In the genomic region with DNA sequence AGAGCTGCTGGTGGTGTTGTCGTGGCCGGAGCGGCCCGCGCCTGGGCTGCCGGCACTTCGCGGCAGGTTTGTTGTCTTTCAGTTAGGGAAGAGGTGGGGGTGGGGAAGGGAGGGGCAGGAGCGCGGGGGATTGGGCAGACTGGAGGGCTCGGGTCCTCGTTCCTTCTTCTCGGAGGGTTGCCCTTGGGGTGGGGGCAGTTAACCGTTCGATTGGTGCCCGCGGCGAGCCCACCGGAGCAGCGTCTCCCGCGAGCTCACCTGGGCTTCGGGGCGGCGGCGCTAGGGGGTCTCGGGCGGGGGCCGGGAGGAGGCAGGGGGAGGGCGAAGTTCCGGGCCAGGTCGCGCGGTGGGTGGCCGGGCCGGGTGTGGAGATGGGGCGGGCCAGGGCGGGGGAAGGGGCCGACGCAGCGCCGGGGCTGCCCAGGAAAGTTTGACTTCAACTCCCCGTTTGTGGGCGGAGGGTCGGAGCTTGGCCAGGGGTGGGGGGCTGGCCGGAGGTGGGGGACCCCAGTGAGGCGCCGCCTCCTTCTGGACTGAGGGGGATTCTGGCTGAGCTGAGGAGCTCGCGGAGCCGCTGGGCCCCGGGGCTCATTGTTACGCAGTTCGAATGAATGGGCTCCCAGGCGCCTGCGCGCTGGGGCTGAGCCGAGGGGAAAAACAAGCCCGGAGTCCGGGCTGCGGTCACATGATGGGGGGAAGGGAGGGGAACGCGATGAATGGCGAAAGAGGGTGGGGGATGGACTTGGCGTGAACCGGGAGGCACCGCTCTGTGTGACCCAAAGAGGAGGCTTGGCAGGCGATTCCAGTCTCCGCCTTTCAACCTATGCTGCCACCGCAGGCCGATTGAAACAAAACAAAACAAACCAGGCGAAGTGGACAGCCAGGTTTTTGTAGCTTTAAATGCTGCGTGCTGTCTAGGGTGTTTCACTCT, we compare ENCODE assay signal across 1 cellular context.
TF ChIP-seq lines count a peak whose summit lies in the region.

No MANE protein-coding gene starts in this region.

TF ChIP-seq in K562, 482 proteins besides CTCF, POLR2A, EP300 and RAD21 (continued from another document and continues in another):
- TF ChIP-seq, protein P1, sequence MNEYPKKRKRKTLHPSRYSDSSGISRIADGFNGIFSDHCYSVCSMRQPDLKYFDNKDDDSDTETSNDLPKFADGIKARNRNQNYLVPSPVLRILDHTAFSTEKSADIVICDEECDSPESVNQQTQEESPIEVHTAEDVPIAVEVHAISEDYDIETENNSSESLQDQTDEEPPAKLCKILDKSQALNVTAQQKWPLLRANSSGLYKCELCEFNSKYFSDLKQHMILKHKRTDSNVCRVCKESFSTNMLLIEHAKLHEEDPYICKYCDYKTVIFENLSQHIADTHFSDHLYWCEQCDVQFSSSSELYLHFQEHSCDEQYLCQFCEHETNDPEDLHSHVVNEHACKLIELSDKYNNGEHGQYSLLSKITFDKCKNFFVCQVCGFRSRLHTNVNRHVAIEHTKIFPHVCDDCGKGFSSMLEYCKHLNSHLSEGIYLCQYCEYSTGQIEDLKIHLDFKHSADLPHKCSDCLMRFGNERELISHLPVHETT (CRISPR knock-in tag; conservative IDR thresholded peaks at IDR 0.05 in 1 of 2, IDR thresholded peaks at IDR 0.05 in 1 of 2), result peak in 1 of 2 experiments; percentile 80; a peak in 2 of 4 replicates
- TF ChIP-seq CHD4 (IDR thresholded peaks at IDR 0.05; ENCODE audit: insufficient read depth, insufficient replicate concordance, low read depth, low read length, poor library complexity, severe bottlenecking), result no peak
- TF ChIP-seq POLR3G (IDR thresholded peaks at IDR 0.05; ENCODE audit: extremely low read depth, insufficient read length, insufficient replicate concordance), result no peak
- no peak; a peak in 1 of 4 replicates for TF ChIP-seq ETV6 (IDR thresholded peaks at IDR 0.05; ENCODE audit: borderline replicate concordance in 1 of 2, low read depth in 2 of 2, low read length in 1 of 2)
- TF ChIP-seq ETV6 (CRISPR knock-in tag; IDR thresholded peaks at IDR 0.05; ENCODE audit: borderline replicate concordance), result no peak
- TF ChIP-seq NR2C2 (CRISPR knock-in tag; IDR thresholded peaks at IDR 0.05), result peak; percentile 22; the same call in 1 of the 2 replicates
- peak; percentile 13; the same call in 1 of the 2 replicates for TF ChIP-seq NR2C2 (tag; IDR thresholded peaks at IDR 0.05)
- TF ChIP-seq BHLHE40 (IDR thresholded peaks at IDR 0.05; ENCODE audit: low read length), result peak; percentile 96
- TF ChIP-seq ZBED1 (IDR thresholded peaks at IDR 0.05), result peak; percentile 84
- TF ChIP-seq MAZ (CRISPR knock-in tag; conservative IDR thresholded peaks at IDR 0.05 in 1 of 2, IDR thresholded peaks at IDR 0.05 in 1 of 2), result peak; percentile 83 to 93
- no peak; the same call in 1 of the 2 replicates for TF ChIP-seq ILF3 (IDR thresholded peaks at IDR 0.05; ENCODE audit: borderline replicate concordance)
- TF ChIP-seq, protein P2, sequence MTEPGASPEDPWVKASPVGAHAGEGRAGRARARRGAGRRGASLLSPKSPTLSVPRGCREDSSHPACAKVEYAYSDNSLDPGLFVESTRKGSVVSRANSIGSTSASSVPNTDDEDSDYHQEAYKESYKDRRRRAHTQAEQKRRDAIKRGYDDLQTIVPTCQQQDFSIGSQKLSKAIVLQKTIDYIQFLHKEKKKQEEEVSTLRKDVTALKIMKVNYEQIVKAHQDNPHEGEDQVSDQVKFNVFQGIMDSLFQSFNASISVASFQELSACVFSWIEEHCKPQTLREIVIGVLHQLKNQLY (CRISPR knock-in tag; conservative IDR thresholded peaks at IDR 0.05), result peak in 1 of 2 experiments; percentile 47; a peak in 1 of 4 replicates
- 0 out of 2 replicates have a peak, but pooled peaks have one; percentile 14 for TF ChIP-seq ZNF707 (CRISPR knock-in tag; conservative IDR thresholded peaks at IDR 0.05)
- TF ChIP-seq ARNT (IDR thresholded peaks at IDR 0.05), result peak; percentile 62 to 86; a peak in 3 of 4 replicates
- TF ChIP-seq LARP7 (IDR thresholded peaks at IDR 0.05), result 0 out of 2 replicates have a peak, but pooled peaks have one; percentile 18
- TF ChIP-seq YY1 (IDR thresholded peaks at IDR 0.05; ENCODE audit: borderline replicate concordance in 1 of 3, control insufficient read depth in 1 of 3, extremely low read depth in 1 of 3, insufficient read depth in 3 of 3, insufficient read length in 1 of 3, insufficient replicate concordance in 2 of 3, low read depth in 1 of 3, low read length in 2 of 3), result peak in 2 of 3 experiments; percentile 79 to 89
- TF ChIP-seq EP400 (IDR thresholded peaks at IDR 0.05), result peak; percentile 86
- no peak for TF ChIP-seq FOS (IDR thresholded peaks at IDR 0.05; ENCODE audit: extremely low read depth, insufficient read length)
- TF ChIP-seq, protein P3, sequence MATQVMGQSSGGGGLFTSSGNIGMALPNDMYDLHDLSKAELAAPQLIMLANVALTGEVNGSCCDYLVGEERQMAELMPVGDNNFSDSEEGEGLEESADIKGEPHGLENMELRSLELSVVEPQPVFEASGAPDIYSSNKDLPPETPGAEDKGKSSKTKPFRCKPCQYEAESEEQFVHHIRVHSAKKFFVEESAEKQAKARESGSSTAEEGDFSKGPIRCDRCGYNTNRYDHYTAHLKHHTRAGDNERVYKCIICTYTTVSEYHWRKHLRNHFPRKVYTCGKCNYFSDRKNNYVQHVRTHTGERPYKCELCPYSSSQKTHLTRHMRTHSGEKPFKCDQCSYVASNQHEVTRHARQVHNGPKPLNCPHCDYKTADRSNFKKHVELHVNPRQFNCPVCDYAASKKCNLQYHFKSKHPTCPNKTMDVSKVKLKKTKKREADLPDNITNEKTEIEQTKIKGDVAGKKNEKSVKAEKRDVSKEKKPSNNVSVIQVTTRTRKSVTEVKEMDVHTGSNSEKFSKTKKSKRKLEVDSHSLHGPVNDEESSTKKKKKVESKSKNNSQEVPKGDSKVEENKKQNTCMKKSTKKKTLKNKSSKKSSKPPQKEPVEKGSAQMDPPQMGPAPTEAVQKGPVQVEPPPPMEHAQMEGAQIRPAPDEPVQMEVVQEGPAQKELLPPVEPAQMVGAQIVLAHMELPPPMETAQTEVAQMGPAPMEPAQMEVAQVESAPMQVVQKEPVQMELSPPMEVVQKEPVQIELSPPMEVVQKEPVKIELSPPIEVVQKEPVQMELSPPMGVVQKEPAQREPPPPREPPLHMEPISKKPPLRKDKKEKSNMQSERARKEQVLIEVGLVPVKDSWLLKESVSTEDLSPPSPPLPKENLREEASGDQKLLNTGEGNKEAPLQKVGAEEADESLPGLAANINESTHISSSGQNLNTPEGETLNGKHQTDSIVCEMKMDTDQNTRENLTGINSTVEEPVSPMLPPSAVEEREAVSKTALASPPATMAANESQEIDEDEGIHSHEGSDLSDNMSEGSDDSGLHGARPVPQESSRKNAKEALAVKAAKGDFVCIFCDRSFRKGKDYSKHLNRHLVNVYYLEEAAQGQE (CRISPR knock-in tag; IDR thresholded peaks at IDR 0.05; ENCODE audit: low read depth), result no peak
- TF ChIP-seq PHB2 (IDR thresholded peaks at IDR 0.05; ENCODE audit: low read depth), result no peak
- TF ChIP-seq HNRNPUL1 (IDR thresholded peaks at IDR 0.05; ENCODE audit: low read length), result no peak
- TF ChIP-seq, protein P4, sequence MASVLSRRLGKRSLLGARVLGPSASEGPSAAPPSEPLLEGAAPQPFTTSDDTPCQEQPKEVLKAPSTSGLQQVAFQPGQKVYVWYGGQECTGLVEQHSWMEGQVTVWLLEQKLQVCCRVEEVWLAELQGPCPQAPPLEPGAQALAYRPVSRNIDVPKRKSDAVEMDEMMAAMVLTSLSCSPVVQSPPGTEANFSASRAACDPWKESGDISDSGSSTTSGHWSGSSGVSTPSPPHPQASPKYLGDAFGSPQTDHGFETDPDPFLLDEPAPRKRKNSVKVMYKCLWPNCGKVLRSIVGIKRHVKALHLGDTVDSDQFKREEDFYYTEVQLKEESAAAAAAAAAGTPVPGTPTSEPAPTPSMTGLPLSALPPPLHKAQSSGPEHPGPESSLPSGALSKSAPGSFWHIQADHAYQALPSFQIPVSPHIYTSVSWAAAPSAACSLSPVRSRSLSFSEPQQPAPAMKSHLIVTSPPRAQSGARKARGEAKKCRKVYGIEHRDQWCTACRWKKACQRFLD (CRISPR knock-in tag; IDR thresholded peaks at IDR 0.05), result peak; percentile 90
- TF ChIP-seq MAFK (IDR thresholded peaks at IDR 0.05; ENCODE audit: low read length), result no peak; the same call in 1 of the 2 replicates
- TF ChIP-seq ZFX (CRISPR knock-in tag; IDR thresholded peaks at IDR 0.05), result peak; percentile 63
- TF ChIP-seq, protein P5, sequence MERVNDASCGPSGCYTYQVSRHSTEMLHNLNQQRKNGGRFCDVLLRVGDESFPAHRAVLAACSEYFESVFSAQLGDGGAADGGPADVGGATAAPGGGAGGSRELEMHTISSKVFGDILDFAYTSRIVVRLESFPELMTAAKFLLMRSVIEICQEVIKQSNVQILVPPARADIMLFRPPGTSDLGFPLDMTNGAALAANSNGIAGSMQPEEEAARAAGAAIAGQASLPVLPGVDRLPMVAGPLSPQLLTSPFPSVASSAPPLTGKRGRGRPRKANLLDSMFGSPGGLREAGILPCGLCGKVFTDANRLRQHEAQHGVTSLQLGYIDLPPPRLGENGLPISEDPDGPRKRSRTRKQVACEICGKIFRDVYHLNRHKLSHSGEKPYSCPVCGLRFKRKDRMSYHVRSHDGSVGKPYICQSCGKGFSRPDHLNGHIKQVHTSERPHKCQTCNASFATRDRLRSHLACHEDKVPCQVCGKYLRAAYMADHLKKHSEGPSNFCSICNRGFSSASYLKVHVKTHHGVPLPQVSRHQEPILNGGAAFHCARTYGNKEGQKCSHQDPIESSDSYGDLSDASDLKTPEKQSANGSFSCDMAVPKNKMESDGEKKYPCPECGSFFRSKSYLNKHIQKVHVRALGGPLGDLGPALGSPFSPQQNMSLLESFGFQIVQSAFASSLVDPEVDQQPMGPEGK (CRISPR knock-in tag; IDR thresholded peaks at IDR 0.05; ENCODE audit: borderline replicate concordance), result no peak
- TF ChIP-seq, protein P6, sequence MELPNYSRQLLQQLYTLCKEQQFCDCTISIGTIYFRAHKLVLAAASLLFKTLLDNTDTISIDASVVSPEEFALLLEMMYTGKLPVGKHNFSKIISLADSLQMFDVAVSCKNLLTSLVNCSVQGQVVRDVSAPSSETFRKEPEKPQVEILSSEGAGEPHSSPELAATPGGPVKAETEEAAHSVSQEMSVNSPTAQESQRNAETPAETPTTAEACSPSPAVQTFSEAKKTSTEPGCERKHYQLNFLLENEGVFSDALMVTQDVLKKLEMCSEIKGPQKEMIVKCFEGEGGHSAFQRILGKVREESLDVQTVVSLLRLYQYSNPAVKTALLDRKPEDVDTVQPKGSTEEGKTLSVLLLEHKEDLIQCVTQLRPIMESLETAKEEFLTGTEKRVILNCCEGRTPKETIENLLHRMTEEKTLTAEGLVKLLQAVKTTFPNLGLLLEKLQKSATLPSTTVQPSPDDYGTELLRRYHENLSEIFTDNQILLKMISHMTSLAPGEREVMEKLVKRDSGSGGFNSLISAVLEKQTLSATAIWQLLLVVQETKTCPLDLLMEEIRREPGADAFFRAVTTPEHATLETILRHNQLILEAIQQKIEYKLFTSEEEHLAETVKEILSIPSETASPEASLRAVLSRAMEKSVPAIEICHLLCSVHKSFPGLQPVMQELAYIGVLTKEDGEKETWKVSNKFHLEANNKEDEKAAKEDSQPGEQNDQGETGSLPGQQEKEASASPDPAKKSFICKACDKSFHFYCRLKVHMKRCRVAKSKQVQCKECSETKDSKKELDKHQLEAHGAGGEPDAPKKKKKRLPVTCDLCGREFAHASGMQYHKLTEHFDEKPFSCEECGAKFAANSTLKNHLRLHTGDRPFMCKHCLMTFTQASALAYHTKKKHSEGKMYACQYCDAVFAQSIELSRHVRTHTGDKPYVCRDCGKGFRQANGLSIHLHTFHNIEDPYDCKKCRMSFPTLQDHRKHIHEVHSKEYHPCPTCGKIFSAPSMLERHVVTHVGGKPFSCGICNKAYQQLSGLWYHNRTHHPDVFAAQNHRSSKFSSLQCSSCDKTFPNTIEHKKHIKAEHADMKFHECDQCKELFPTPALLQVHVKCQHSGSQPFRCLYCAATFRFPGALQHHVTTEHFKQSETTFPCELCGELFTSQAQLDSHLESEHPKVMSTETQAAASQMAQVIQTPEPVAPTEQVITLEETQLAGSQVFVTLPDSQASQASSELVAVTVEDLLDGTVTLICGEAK (IDR thresholded peaks at IDR 0.05), result no peak
- TF ChIP-seq, protein P6 (CRISPR knock-in tag; IDR thresholded peaks at IDR 0.05), result 0 out of 2 replicates have a peak, but pooled peaks have one; percentile 26
- peak; percentile 34; the same call in 1 of the 2 replicates for TF ChIP-seq GATAD2B (IDR thresholded peaks at IDR 0.05; ENCODE audit: borderline replicate concordance)
- peak; percentile 85; the same call in 1 of the 2 replicates for TF ChIP-seq NR1H2 (CRISPR knock-in tag; IDR thresholded peaks at IDR 0.05)
- TF ChIP-seq STAT5A (IDR thresholded peaks at IDR 0.05; ENCODE audit: borderline replicate concordance, low read length), result no peak
- TF ChIP-seq ETV5 (CRISPR knock-in tag; IDR thresholded peaks at IDR 0.05; ENCODE audit: low read depth), result peak; percentile 76
- no peak for TF ChIP-seq ZNF766 (CRISPR knock-in tag; conservative IDR thresholded peaks at IDR 0.05)
- no peak for TF ChIP-seq E2F3 (CRISPR knock-in tag; IDR thresholded peaks at IDR 0.05)
- TF ChIP-seq NR3C1 (CRISPR knock-in tag; IDR thresholded peaks at IDR 0.05), result no peak; the same call in 1 of the 2 replicates
- TF ChIP-seq ZNF212 (CRISPR knock-in tag; IDR thresholded peaks at IDR 0.05), result no peak
